1 cellular context compared by ENCODE assay signal in the genomic region with DNA sequence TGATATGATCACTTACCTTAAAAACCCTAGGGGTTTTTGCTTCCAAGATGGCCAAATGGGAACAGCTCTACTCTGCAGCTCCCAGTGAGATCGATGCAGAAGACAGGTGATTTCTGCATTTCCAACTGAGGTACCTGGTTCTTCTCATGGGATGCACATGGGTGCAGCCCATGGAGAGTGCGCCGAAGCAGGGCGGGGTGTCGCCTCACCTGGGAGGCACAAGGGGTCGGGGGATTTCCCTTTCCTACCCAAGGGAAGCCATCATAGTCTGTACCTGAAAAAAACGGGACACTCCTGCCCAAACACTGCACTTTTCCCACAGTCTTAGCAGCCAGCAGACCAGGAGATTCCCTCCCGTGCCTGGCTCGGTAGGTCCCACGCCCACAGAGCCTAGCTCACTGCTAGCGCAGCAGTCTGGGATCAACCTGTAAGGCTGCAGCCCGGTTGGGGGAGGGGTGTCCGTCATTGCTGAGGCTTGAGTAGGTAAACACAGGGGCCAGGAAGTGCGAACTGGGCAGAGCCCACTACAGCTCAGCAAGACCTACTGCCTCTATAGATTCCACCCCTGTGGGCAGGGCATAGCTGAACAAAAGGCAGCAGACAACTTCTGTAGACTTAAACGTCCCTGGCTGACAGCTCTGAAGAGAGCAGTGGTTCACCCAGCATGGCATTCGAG.
TF ChIP-seq lines count a peak whose summit lies in the region.

No MANE protein-coding gene starts in this region.

TF ChIP-seq in HepG2, 621 proteins besides CTCF, POLR2A, EP300 and RAD21 (continued from another document and continues in another):
- TF ChIP-seq, protein P1, sequence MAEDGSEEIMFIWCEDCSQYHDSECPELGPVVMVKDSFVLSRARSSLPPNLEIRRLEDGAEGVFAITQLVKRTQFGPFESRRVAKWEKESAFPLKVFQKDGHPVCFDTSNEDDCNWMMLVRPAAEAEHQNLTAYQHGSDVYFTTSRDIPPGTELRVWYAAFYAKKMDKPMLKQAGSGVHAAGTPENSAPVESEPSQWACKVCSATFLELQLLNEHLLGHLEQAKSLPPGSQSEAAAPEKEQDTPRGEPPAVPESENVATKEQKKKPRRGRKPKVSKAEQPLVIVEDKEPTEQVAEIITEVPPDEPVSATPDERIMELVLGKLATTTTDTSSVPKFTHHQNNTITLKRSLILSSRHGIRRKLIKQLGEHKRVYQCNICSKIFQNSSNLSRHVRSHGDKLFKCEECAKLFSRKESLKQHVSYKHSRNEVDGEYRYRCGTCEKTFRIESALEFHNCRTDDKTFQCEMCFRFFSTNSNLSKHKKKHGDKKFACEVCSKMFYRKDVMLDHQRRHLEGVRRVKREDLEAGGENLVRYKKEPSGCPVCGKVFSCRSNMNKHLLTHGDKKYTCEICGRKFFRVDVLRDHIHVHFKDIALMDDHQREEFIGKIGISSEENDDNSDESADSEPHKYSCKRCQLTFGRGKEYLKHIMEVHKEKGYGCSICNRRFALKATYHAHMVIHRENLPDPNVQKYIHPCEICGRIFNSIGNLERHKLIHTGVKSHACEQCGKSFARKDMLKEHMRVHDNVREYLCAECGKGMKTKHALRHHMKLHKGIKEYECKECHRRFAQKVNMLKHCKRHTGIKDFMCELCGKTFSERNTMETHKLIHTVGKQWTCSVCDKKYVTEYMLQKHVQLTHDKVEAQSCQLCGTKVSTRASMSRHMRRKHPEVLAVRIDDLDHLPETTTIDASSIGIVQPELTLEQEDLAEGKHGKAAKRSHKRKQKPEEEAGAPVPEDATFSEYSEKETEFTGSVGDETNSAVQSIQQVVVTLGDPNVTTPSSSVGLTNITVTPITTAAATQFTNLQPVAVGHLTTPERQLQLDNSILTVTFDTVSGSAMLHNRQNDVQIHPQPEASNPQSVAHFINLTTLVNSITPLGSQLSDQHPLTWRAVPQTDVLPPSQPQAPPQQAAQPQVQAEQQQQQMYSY (CRISPR knock-in tag; IDR thresholded peaks at IDR 0.05) = no peak
- TF ChIP-seq, protein P2, sequence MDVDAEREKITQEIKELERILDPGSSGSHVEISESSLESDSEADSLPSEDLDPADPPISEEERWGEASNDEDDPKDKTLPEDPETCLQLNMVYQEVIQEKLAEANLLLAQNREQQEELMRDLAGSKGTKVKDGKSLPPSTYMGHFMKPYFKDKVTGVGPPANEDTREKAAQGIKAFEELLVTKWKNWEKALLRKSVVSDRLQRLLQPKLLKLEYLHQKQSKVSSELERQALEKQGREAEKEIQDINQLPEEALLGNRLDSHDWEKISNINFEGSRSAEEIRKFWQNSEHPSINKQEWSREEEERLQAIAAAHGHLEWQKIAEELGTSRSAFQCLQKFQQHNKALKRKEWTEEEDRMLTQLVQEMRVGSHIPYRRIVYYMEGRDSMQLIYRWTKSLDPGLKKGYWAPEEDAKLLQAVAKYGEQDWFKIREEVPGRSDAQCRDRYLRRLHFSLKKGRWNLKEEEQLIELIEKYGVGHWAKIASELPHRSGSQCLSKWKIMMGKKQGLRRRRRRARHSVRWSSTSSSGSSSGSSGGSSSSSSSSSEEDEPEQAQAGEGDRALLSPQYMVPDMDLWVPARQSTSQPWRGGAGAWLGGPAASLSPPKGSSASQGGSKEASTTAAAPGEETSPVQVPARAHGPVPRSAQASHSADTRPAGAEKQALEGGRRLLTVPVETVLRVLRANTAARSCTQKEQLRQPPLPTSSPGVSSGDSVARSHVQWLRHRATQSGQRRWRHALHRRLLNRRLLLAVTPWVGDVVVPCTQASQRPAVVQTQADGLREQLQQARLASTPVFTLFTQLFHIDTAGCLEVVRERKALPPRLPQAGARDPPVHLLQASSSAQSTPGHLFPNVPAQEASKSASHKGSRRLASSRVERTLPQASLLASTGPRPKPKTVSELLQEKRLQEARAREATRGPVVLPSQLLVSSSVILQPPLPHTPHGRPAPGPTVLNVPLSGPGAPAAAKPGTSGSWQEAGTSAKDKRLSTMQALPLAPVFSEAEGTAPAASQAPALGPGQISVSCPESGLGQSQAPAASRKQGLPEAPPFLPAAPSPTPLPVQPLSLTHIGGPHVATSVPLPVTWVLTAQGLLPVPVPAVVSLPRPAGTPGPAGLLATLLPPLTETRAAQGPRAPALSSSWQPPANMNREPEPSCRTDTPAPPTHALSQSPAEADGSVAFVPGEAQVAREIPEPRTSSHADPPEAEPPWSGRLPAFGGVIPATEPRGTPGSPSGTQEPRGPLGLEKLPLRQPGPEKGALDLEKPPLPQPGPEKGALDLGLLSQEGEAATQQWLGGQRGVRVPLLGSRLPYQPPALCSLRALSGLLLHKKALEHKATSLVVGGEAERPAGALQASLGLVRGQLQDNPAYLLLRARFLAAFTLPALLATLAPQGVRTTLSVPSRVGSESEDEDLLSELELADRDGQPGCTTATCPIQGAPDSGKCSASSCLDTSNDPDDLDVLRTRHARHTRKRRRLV (CRISPR knock-in tag; IDR thresholded peaks at IDR 0.05) = no peak
- TF ChIP-seq, protein P3, sequence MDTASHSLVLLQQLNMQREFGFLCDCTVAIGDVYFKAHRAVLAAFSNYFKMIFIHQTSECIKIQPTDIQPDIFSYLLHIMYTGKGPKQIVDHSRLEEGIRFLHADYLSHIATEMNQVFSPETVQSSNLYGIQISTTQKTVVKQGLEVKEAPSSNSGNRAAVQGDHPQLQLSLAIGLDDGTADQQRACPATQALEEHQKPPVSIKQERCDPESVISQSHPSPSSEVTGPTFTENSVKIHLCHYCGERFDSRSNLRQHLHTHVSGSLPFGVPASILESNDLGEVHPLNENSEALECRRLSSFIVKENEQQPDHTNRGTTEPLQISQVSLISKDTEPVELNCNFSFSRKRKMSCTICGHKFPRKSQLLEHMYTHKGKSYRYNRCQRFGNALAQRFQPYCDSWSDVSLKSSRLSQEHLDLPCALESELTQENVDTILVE (CRISPR knock-in tag; IDR thresholded peaks at IDR 0.05) = no peak
- TF ChIP-seq TMF1 (CRISPR knock-in tag; IDR thresholded peaks at IDR 0.05; ENCODE audit: low read depth) = no peak
- TF ChIP-seq MTA1 (CRISPR knock-in tag; IDR thresholded peaks at IDR 0.05; ENCODE audit: borderline replicate concordance) = peak; percentile 79; the same call in 1 of the 2 replicates
- no peak for TF ChIP-seq SUZ12 (IDR thresholded peaks at IDR 0.05; ENCODE audit: low read depth, low read length)
- TF ChIP-seq, protein P4, sequence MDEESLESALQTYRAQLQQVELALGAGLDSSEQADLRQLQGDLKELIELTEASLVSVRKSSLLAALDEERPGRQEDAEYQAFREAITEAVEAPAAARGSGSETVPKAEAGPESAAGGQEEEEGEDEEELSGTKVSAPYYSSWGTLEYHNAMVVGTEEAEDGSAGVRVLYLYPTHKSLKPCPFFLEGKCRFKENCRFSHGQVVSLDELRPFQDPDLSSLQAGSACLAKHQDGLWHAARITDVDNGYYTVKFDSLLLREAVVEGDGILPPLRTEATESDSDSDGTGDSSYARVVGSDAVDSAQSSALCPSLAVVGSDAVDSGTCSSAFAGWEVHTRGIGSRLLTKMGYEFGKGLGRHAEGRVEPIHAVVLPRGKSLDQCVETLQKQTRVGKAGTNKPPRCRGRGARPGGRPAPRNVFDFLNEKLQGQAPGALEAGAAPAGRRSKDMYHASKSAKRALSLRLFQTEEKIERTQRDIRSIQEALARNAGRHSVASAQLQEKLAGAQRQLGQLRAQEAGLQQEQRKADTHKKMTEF (CRISPR knock-in tag; IDR thresholded peaks at IDR 0.05) = peak; percentile 58
- no peak for TF ChIP-seq TP53 (CRISPR knock-in tag; conservative IDR thresholded peaks at IDR 0.05)
- no peak for TF ChIP-seq SP1 (IDR thresholded peaks at IDR 0.05)
- TF ChIP-seq SP1 (CRISPR knock-in tag; IDR thresholded peaks at IDR 0.05) = 0 out of 2 replicates have a peak, but pooled peaks have one; percentile 8
- TF ChIP-seq PRMT3 (CRISPR knock-in tag; IDR thresholded peaks at IDR 0.05; ENCODE audit: borderline replicate concordance, low read depth) = no peak
- TF ChIP-seq, protein P5, sequence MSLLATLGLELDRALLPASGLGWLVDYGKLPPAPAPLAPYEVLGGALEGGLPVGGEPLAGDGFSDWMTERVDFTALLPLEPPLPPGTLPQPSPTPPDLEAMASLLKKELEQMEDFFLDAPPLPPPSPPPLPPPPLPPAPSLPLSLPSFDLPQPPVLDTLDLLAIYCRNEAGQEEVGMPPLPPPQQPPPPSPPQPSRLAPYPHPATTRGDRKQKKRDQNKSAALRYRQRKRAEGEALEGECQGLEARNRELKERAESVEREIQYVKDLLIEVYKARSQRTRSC (CRISPR knock-in tag; IDR thresholded peaks at IDR 0.05; ENCODE audit: low read depth) = no peak
- TF ChIP-seq MAZ (IDR thresholded peaks at IDR 0.05; ENCODE audit: borderline replicate concordance, low read depth, low read length) = no peak
- no peak for TF ChIP-seq MAZ (CRISPR knock-in tag; IDR thresholded peaks at IDR 0.05; ENCODE audit: low read depth)
- no peak for TF ChIP-seq HNRNPLL (IDR thresholded peaks at IDR 0.05; ENCODE audit: low read depth, low read length, poor library complexity, severe bottlenecking)
- TF ChIP-seq KDM3A (CRISPR knock-in tag; IDR thresholded peaks at IDR 0.05; ENCODE audit: low read depth) = no peak
- TF ChIP-seq, protein P6, sequence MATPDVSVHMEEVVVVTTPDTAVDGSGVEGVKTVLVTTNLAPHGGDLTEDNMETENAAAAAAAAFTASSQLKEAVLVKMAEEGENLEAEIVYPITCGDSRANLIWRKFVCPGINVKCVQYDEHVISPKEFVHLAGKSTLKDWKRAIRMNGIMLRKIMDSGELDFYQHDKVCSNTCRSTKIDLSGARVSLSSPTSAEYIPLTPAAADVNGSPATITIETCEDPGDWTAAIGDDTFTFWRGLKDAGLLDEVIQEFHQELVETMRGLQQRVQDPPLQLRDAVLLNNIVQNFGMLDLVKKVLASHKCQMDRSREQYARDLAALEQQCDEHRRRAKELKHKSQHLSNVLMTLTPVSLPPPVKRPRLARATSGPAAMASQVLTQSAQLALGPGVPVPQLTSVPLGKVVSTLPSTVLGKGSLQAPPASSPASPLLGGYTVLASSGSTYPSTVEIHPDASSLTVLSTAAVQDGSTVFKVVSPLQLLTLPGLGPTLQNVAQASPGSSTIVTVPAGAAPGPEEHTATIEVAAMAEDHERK (CRISPR knock-in tag; IDR thresholded peaks at IDR 0.05; ENCODE audit: low read depth) = no peak
- TF ChIP-seq, protein P7, sequence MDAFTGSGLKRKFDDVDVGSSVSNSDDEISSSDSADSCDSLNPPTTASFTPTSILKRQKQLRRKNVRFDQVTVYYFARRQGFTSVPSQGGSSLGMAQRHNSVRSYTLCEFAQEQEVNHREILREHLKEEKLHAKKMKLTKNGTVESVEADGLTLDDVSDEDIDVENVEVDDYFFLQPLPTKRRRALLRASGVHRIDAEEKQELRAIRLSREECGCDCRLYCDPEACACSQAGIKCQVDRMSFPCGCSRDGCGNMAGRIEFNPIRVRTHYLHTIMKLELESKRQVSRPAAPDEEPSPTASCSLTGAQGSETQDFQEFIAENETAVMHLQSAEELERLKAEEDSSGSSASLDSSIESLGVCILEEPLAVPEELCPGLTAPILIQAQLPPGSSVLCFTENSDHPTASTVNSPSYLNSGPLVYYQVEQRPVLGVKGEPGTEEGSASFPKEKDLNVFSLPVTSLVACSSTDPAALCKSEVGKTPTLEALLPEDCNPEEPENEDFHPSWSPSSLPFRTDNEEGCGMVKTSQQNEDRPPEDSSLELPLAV (CRISPR knock-in tag; conservative IDR thresholded peaks at IDR 0.05; ENCODE audit: low read depth) = no peak
- TF ChIP-seq ZNF101 (CRISPR knock-in tag; IDR thresholded peaks at IDR 0.05; ENCODE audit: borderline replicate concordance, low read depth) = no peak
- TF ChIP-seq, protein P8, sequence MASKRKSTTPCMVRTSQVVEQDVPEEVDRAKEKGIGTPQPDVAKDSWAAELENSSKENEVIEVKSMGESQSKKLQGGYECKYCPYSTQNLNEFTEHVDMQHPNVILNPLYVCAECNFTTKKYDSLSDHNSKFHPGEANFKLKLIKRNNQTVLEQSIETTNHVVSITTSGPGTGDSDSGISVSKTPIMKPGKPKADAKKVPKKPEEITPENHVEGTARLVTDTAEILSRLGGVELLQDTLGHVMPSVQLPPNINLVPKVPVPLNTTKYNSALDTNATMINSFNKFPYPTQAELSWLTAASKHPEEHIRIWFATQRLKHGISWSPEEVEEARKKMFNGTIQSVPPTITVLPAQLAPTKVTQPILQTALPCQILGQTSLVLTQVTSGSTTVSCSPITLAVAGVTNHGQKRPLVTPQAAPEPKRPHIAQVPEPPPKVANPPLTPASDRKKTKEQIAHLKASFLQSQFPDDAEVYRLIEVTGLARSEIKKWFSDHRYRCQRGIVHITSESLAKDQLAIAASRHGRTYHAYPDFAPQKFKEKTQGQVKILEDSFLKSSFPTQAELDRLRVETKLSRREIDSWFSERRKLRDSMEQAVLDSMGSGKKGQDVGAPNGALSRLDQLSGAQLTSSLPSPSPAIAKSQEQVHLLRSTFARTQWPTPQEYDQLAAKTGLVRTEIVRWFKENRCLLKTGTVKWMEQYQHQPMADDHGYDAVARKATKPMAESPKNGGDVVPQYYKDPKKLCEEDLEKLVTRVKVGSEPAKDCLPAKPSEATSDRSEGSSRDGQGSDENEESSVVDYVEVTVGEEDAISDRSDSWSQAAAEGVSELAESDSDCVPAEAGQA (IDR thresholded peaks at IDR 0.05; ENCODE audit: low read depth) = 0 out of 2 replicates have a peak, but pooled peaks have one; percentile 29
- TF ChIP-seq, protein P8 (CRISPR knock-in tag; IDR thresholded peaks at IDR 0.05; ENCODE audit: borderline replicate concordance) = no peak
- TF ChIP-seq ZIK1 (CRISPR knock-in tag; IDR thresholded peaks at IDR 0.05; ENCODE audit: borderline replicate concordance, low read depth) = no peak
- no peak for TF ChIP-seq ZC3H4 (CRISPR knock-in tag; IDR thresholded peaks at IDR 0.05; ENCODE audit: borderline replicate concordance)
- peak; percentile 69 for TF ChIP-seq TEAD3 (CRISPR knock-in tag; optimal IDR thresholded peaks at IDR 0.05; ENCODE audit: borderline replicate concordance)
- TF ChIP-seq MAF1 (CRISPR knock-in tag; IDR thresholded peaks at IDR 0.05; ENCODE audit: borderline replicate concordance) = no peak
